8 cellular contexts compared by ENCODE assay signal in the genomic region with DNA sequence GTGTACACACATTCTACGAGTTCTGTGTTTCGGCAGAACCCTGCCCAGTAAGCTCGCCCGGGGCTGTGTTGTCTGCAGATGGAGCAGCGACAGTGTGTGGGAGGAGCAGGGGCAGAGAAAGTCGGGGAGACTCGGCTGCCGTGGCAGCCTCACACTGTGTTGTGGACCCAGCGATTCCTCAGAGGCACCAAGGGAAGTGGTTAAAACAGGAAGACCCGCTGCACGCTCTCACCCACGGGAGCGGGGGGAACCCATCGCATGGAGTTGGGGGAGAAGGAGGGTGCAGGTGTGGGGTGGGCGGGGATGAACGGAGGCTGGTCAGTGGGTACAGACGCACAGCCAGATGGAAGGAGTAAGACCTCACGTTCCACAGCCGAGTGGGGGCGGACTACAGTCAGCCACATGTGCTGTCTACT.
A peak's percentile ranks its signal among the peaks of the same experiment; 100 is the strongest.
DNase-seq lines count a peak whose midpoint lies in the region; ATAC-seq and TF ChIP-seq lines count a peak whose summit lies in the region.

No MANE protein-coding gene starts in this region.

- H3K9me2 ChIP-seq in PC-3 (replicated peaks; ENCODE audit: low read length): no peaks in the 10 kb centered on the region

- no peak overlapping the region for H3K9ac ChIP-seq in PC-3 (ENCODE audit: low read length)

- intact Hi-C loops in ascending aorta (cut with DNase I) (no loop called here), PC-3 (cut with micrococcal nuclease) (no loop called here)

- POLR2A ChIA-PET in PC-3 (lab: Charles Lee; ENCODE audit: unreplicated experiment): no interaction called here

- H2AFZ ChIP-seq in PC-3 (ENCODE audit: low read length): no peak overlapping the region

- peak overlapping the region; percentile 93 for H3K4me3 Mint-ChIP-seq in T-helper 17 cell

- no TSS peak for BruUV-seq in PC-3 (replicated peaks; lab: Mats Ljungman, UMichigan)

- CTCF ChIA-PET in PC-3 (lab: Charles Lee): no interaction called here

- TF ChIP-seq EP300 in suprapubic skin (IDR thresholded peaks at IDR 0.05): no peak

- no peak overlapping the region for H3K4me2 ChIP-seq in PC-3 (ENCODE audit: low read length)

- H3K27me3 ChIP-seq in suprapubic skin (no peaks in the 10 kb centered on the region), ascending aorta (no peaks in the 10 kb centered on the region), PC-3 (ENCODE audit: low read length) (no peaks in the 10 kb centered on the region)

- H3K27me3 Mint-ChIP-seq in T-helper 17 cell: no peaks in the 10 kb centered on the region

- H3K36me3 ChIP-seq in suprapubic skin (no peaks in the 10 kb centered on the region), ascending aorta (no peaks in the 10 kb centered on the region), PC-3 (ENCODE audit: low read depth, low read length) (no peaks in the 10 kb centered on the region)

- no peaks in the 10 kb centered on the region for H3F3A ChIP-seq in PC-3 (ENCODE audit: low read length, unreplicated experiment)

- H3K4me1 ChIP-seq in suprapubic skin (peaks cover 47% of the 10 kb centered on the region), ascending aorta (no peaks in the 10 kb centered on the region), PC-3 (ENCODE audit: insufficient read depth, low read length) (peaks cover 6% of the 10 kb centered on the region; the same call in 1 of the 2 replicates)

- TF ChIP-seq CTCF in coronary artery (IDR thresholded peaks at IDR 0.05): no peak
- no peak for TF ChIP-seq CTCF in suprapubic skin (IDR thresholded peaks at IDR 0.05)
- TF ChIP-seq CTCF in ascending aorta (IDR thresholded peaks at IDR 0.05): no peak
- TF ChIP-seq CTCF in PC-3 (conservative IDR thresholded peaks at IDR 0.05; ENCODE audit: low read depth, low read length): no peak

- peak overlapping the region; percentile 44 for H3K4me3 ChIP-seq in coronary artery
- peak overlapping the region; percentile 18 for H3K4me3 ChIP-seq in suprapubic skin
- no peak overlapping the region for H3K4me3 ChIP-seq in ascending aorta
- H3K4me3 ChIP-seq in PC-3 (ENCODE audit: low read length): no peak overlapping the region

- WGBS in suprapubic skin: 82% methylated on average over 15 of the region's 20 CpGs

- peak; percentile 29 for DNase-seq in activated T-cell treated with anti-CD3 and anti-CD28 coated beads for 1 hour (ENCODE audit: low read depth)
- no peak for DNase-seq in activated T-cell treated with anti-CD3 and anti-CD28 coated beads for 4 hours
- DNase-seq in T-helper 17 cell: peak in 1 of 3 donors; percentile 21
- no peak for DNase-seq in coronary artery (ENCODE audit: low spot score)
- no peak for DNase-seq in suprapubic skin (ENCODE audit: low spot score in 2 of 2)
- DNase-seq in ascending aorta (ENCODE audit: low spot score in 2 of 2): no peak
- no peak for DNase-seq in PC-3
- DNase-seq in DMS 273 (lab: John Stamatoyannopoulos, UW; ENCODE audit: unreplicated experiment): no peak

- H3K4me1 Mint-ChIP-seq in T-helper 17 cell: peaks cover 40% of the 10 kb centered on the region

- H3K27ac ChIP-seq in coronary artery: no peak overlapping the region
- H3K27ac ChIP-seq in suprapubic skin: no peak overlapping the region
- H3K27ac ChIP-seq in ascending aorta: no peak overlapping the region
- no peak overlapping the region for H3K27ac ChIP-seq in PC-3 (ENCODE audit: low read length)

- no peak for TF ChIP-seq POLR2A in suprapubic skin (IDR thresholded peaks at IDR 0.05)

- H3K9me3 ChIP-seq in T-helper 17 cell (ENCODE audit: control insufficient read depth, low read length, poor library complexity, severe bottlenecking) (no peaks in the 10 kb centered on the region), suprapubic skin (no peaks in the 10 kb centered on the region), ascending aorta (no peaks in the 10 kb centered on the region), PC-3 (ENCODE audit: low read length) (no peaks in the 10 kb centered on the region)

- no peaks in the 10 kb centered on the region for H4K20me1 ChIP-seq in PC-3 (ENCODE audit: low read length)

- peaks cover 2% of the 10 kb centered on the region for H3K36me3 Mint-ChIP-seq in T-helper 17 cell (ENCODE audit: low read depth)

- ATAC-seq in T-helper 17 cell (peak; percentile 82), PC-3 (no peak)

- peak overlapping the region; percentile 86 for H3K27ac Mint-ChIP-seq in T-helper 17 cell

- no peaks in the 10 kb centered on the region for H3K79me2 ChIP-seq in PC-3 (ENCODE audit: low read length)

Comparison
In these comparisons a context has a peak if more than half of its experiments do, and no peak if none do; other contexts are left out.
1. H3K4me3 ChIP-seq: peak in coronary artery (single experiment) and suprapubic skin (single experiment); none in ascending aorta (0 of 2) and PC-3 (single experiment).